Comparison of ENCODE assay signal across 26 cellular contexts in genomic region chr6:155519339-155519738, GRCh38.
"Had no signal": no experiment of that assay in that cellular context is flagged by ENCODE, and none has a peak within 500 bp of the region (broad histone marks: within the 10 kb centered on the region; RNA-seq: fewer than 3 reads in every experiment).

No MANE protein-coding gene starts in this region.

- H3K27ac Mint-ChIP-seq: activated naive CD8-positive, alpha-beta T cell; activated T-helper 2 cell treated with anti-CD3 and anti-CD28 coated beads, Interferon-gamma antibody, Interleukin-2, Interleukin-4, amounts not matched to agents 10 μg/mL and 5 μg/mL and 100 μg/mL, durations not matched to agents 14 hours and 24 hours and 36 hours; dendritic cell treated with granulocyte-macrophage colony-stimulating factor and Interleukin-4, amounts not matched to agents 40 ng/mL and 50 ng/mL, for 4 days; mesothelial cell of epicardium; naive thymus-derived CD8-positive, alpha-beta T cell; WTC11 had no signal

- H3K4me3 ChIP-seq: adrenal gland, ascending aorta, ovary, psoas muscle, right atrium auricular region, thyroid gland, upper lobe of right lung had no signal

- H3K36me3 ChIP-seq: adrenal gland, ascending aorta, brain microvascular endothelial cell, neutrophil, ovary, right atrium auricular region, thyroid gland, upper lobe of right lung had no signal

- H3K4me3 Mint-ChIP-seq: activated naive CD8-positive, alpha-beta T cell; activated T-cell treated with anti-CD3 and anti-CD28 coated beads, Interleukin-2, amount 50 U/mL, for 4 hours; dendritic cell treated with granulocyte-macrophage colony-stimulating factor and Interleukin-4, amounts not matched to agents 40 ng/mL and 50 ng/mL, for 4 days; mesothelial cell of epicardium; naive thymus-derived CD8-positive, alpha-beta T cell; WTC11 had no signal

- H3K4me1 ChIP-seq: adrenal gland, ascending aorta, right atrium auricular region, thyroid gland, upper lobe of right lung had no signal

- H3K27ac ChIP-seq: adrenal gland, ascending aorta, brain microvascular endothelial cell, neutrophil, ovary, psoas muscle, right atrium auricular region, thyroid gland, upper lobe of right lung had no signal

- DNase-seq: activated naive CD4-positive, alpha-beta T cell; activated T-cell treated with anti-CD3 and anti-CD28 coated beads, Interleukin-2, amount 50 U/mL, for 4 hours; adrenal gland; brain microvascular endothelial cell; caudate nucleus; effector CD8-positive, alpha-beta T cell; glutamatergic neuron; hippocampal formation; left ventricle myocardium superior; mammary epithelial cell; naive thymus-derived CD8-positive, alpha-beta T cell; ovary; psoas muscle; stimulated activated CD4-positive, alpha-beta T cell treated with anti-CD3 and anti-CD28 coated beads, Interleukin-4, amount 100 ng/mL, for 4 hours; stimulated activated naive CD8-positive, alpha-beta T cell treated with anti-CD3 and anti-CD28 coated beads, Interleukin-15, Interleukin-2, amounts not matched to agents 100 U/mL and 50 U/mL, for 24 hours; T1000; thyroid gland; upper lobe of right lung had no signal

- H3K9me3 ChIP-seq: adrenal gland, ascending aorta, neutrophil, ovary, psoas muscle, right atrium auricular region, thyroid gland, upper lobe of right lung had no signal

- H3K27me3 Mint-ChIP-seq: activated naive CD8-positive, alpha-beta T cell; dendritic cell treated with granulocyte-macrophage colony-stimulating factor and Interleukin-4, amounts not matched to agents 40 ng/mL and 50 ng/mL, for 4 days had no signal

- H3K9me3 Mint-ChIP-seq: activated T-cell treated with anti-CD3 and anti-CD28 coated beads, Interleukin-2, amount 50 U/mL, for 4 hours; activated T-helper 2 cell treated with anti-CD3 and anti-CD28 coated beads, Interferon-gamma antibody, Interleukin-2, Interleukin-4, amounts not matched to agents 10 μg/mL and 5 μg/mL and 100 μg/mL, durations not matched to agents 14 hours and 24 hours and 36 hours had no signal

- H3K4me1 Mint-ChIP-seq: mesothelial cell of epicardium had no signal

- H3K36me3 Mint-ChIP-seq: activated naive CD8-positive, alpha-beta T cell; mesothelial cell of epicardium; naive thymus-derived CD8-positive, alpha-beta T cell had no signal

- H3K27me3 ChIP-seq: adrenal gland, ascending aorta, brain microvascular endothelial cell, neutrophil, ovary, right atrium auricular region, thyroid gland, upper lobe of right lung had no signal

- ATAC-seq: activated T-cell treated with anti-CD3 and anti-CD28 coated beads, Interleukin-2, amount 50 U/mL, for 4 hours; left ventricle myocardium superior; naive thymus-derived CD8-positive, alpha-beta T cell; psoas muscle; stimulated activated naive CD8-positive, alpha-beta T cell treated with anti-CD3 and anti-CD28 coated beads, Interleukin-15, Interleukin-2, amounts not matched to agents 100 U/mL and 50 U/mL, for 24 hours; upper lobe of right lung; WTC11 had no signal
